In the genomic region with DNA sequence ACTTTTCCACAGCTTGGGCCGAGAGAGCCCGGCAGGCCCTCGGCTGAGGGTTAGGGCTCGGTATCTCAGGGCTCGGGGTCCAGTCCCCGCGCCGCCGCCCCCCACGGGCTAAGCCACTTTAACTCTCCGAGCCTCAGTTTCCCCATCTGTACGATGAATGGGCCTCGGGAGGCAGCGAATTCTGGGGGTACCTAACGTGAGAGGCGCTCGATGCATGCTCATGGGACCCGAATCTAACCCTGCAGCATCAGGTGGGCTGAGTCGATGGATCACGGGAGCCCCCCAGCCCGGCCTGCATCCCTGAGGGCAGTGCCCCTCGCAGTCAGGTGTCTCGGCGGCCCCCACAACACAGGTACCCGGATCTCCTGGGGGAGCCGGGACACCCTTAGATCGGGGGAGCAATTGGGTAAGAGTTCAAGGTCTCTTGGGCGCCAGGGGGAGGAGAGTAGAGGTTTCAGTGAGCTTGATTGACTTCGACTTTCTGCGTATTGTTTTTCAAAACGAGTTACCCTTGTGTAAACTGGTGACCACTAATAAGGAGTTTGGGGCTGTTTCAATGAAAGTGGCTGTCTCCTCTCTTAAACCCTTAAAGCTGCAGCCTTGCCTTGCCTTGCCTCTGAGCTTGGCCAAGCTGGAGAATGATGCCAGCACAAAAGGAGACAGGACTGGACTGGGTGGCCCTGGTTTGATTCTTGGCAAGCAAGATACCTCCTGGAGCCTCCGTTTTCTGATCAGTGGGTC, we compare ENCODE assay signal across 8 cellular contexts. TPM values are rescaled to one million over a fixed set of nuclear protein-coding genes. Genes with fewer than 3 reads are reported as not detected.
DNase-seq lines count a peak whose midpoint lies in the region; ATAC-seq and TF ChIP-seq lines count a peak whose summit lies in the region.

No MANE protein-coding gene starts in this region.

- WGBS in aorta, 2 donors, result 0 to 1% methylated on average over 32 of the region's 32 CpGs

- H3K27ac Mint-ChIP-seq in activated CD4-positive, alpha-beta T cell treated with anti-CD3 and anti-CD28 coated beads, Interleukin-2, amount 10 ng/mL, durations not matched to agents 24 days and 14 days, result peak overlapping the region; percentile 72
- peak overlapping the region; percentile 63 to 95 (median 86) for H3K27ac Mint-ChIP-seq in naive B cell

- no peak for TF ChIP-seq CTCF in epithelial cell of proximal tubule (conservative IDR thresholded peaks at IDR 0.05; ENCODE audit: low read depth, low read length)

- H3K9me3 ChIP-seq in HUES48 (ENCODE audit: control insufficient read depth, insufficient read depth, low read length) (no peaks in the 10 kb centered on the region), aorta (ENCODE audit: control insufficient read depth, low read length) (no peaks in the 10 kb centered on the region)

- no peaks in the 10 kb centered on the region for H3K36me3 Mint-ChIP-seq in activated CD4-positive, alpha-beta T cell treated with anti-CD3 and anti-CD28 coated beads, Interleukin-2, amount 10 ng/mL, durations not matched to agents 24 days and 14 days (ENCODE audit: low read depth)
- H3K36me3 Mint-ChIP-seq in naive B cell, result peaks cover 0 to 3% of the 10 kb centered on the region in 2 donors

- H3K27me3 ChIP-seq in HUES48 (ENCODE audit: control insufficient read depth, insufficient read depth, low read length), result no peaks in the 10 kb centered on the region
- H3K27me3 ChIP-seq in aorta (ENCODE audit: control insufficient read depth in 1 of 2, insufficient read depth in 2 of 2, low read length in 1 of 2), result no peaks in the 10 kb centered on the region

- H3K36me3 ChIP-seq in HUES48 (ENCODE audit: control insufficient read depth, insufficient read depth, low read length) (no peaks in the 10 kb centered on the region), aorta (ENCODE audit: control insufficient read depth in 1 of 2, insufficient read depth in 2 of 2, low read length in 1 of 2) (no peaks in the 10 kb centered on the region)

- H3K9ac ChIP-seq in HUES48 (ENCODE audit: low read depth, low read length), result peak overlapping the region; percentile 78; the same call in 1 of the 2 replicates

- intact Hi-C loops in activated CD4-positive, alpha-beta T cell treated with anti-CD3 and anti-CD28 coated beads, Interleukin-2, amount 10 ng/mL, durations not matched to agents 24 days and 14 days (cut with micrococcal nuclease), result loop anchor here (1.0 to 2.0 kb wide), 4 partner anchors 37 to 176 kb away; partner anchors contain the start of gene TMEM120A
- intact Hi-C loops in aorta (cut with DNase I), result loop anchor here (1.0 to 5.0 kb wide), 4 partner anchors 51 to 82 kb away; no protein-coding TSS in a partner anchor

- H3K4me3 ChIP-seq in HUES48 (ENCODE audit: low read depth, low read length) (peak overlapping the region; percentile 91), epithelial cell of proximal tubule (ENCODE audit: low read depth, low read length) (peak overlapping the region; percentile 99), aorta (ENCODE audit: low read length in 2 of 2) (peak overlapping the region; percentile 38 to 91)

- peaks cover 27% of the 10 kb centered on the region for H3K4me1 Mint-ChIP-seq in activated CD4-positive, alpha-beta T cell treated with anti-CD3 and anti-CD28 coated beads, Interleukin-2, amount 10 ng/mL, durations not matched to agents 24 days and 14 days
- H3K4me1 Mint-ChIP-seq in naive B cell, result peaks cover 15 to 47% (median 29%) of the 10 kb centered on the region in 3 donors

- H3K4me1 ChIP-seq in HUES48 (ENCODE audit: control insufficient read depth, insufficient read depth, low read length), result peaks cover 14% of the 10 kb centered on the region
- no peaks in the 10 kb centered on the region for H3K4me1 ChIP-seq in aorta (ENCODE audit: control insufficient read depth in 1 of 2, insufficient read depth in 2 of 2, low read length in 2 of 2)

- H3K27ac ChIP-seq in HUES48 (ENCODE audit: low read depth, low read length) (peak overlapping the region; percentile 69), aorta (ENCODE audit: low read depth in 1 of 2, low read length in 2 of 2) (peak overlapping the region in 1 of 2 donors; percentile 67)

- H3K4me3 Mint-ChIP-seq in activated CD4-positive, alpha-beta T cell treated with anti-CD3 and anti-CD28 coated beads, Interleukin-2, amount 10 ng/mL, durations not matched to agents 24 days and 14 days, result peak overlapping the region; percentile 91
- peak overlapping the region; percentile 82 to 96 (median 92) for H3K4me3 Mint-ChIP-seq in naive B cell

- ATAC-seq in naive B cell (ENCODE audit: low read depth in 2 of 2) (peak in 1 of 2 donors; percentile 11), aorta (ENCODE audit: low FRiP score) (peak; percentile 5), GM19351 (IDR thresholded peaks at IDR 0.05; ENCODE audit: unreplicated experiment) (no peak)

- DNase-seq in NCI-H82 (lab: John Stamatoyannopoulos, UW) (peak; percentile 27), NCI-H82 treated with DMSO at 0.1 percent for 48 hours (lab: John Stamatoyannopoulos, UW; ENCODE audit: unreplicated experiment) (no peak), epithelial cell of proximal tubule (ENCODE audit: low read depth) (no peak), naive B cell (peak; percentile 25), aorta (peak in 1 of 2 donors; percentile 48)
- peak; percentile 77 for DNase-seq in activated CD4-positive, alpha-beta T cell treated with anti-CD3 and anti-CD28 coated beads, Interleukin-2, amount 10 ng/mL, durations not matched to agents 24 days and 14 days

- H3K27me3 Mint-ChIP-seq in activated CD4-positive, alpha-beta T cell treated with anti-CD3 and anti-CD28 coated beads, Interleukin-2, amount 10 ng/mL, durations not matched to agents 24 days and 14 days, result no peaks in the 10 kb centered on the region
- H3K27me3 Mint-ChIP-seq in naive B cell, result no peaks in the 10 kb centered on the region

- no peaks in the 10 kb centered on the region for H3K9me3 Mint-ChIP-seq in activated CD4-positive, alpha-beta T cell treated with anti-CD3 and anti-CD28 coated beads, Interleukin-2, amount 10 ng/mL, durations not matched to agents 24 days and 14 days
- no peaks in the 10 kb centered on the region for H3K9me3 Mint-ChIP-seq in naive B cell

RNA-seq across cellular contexts. Expression of gene POR, which starts 0.6 kb away (rescaled TPM):
- 69.4 and 75.0 TPM in 2 replicates for total RNA-seq in activated CD4-positive, alpha-beta T cell treated with anti-CD3 and anti-CD28 coated beads, Interleukin-2, amount 10 ng/mL, durations not matched to agents 24 days and 14 days
- 77.8 and 83.0 TPM in 2 replicates for total RNA-seq in epithelial cell of proximal tubule
- 10 to 100 TPM in 5 of 6 donors, 1 to 10 TPM in 1; 7.6 to 50.0 (median 35.4) TPM for polyA plus RNA-seq in naive B cell (ENCODE audit: low read depth in 6 of 6)
- 100 to 1,000 TPM in 1 of 2 donors, 10 to 100 TPM in 1; 87.4 to 121 TPM for total RNA-seq in aorta
- 10 to 100 TPM; 40.4 to 71.8 TPM for polyA plus RNA-seq in aorta

RNA-seq across cellular contexts. Expression of gene RHBDD2, which starts 36.8 kb away (rescaled TPM):
- 48.4 and 49.2 TPM in 2 replicates for total RNA-seq in activated CD4-positive, alpha-beta T cell treated with anti-CD3 and anti-CD28 coated beads, Interleukin-2, amount 10 ng/mL, durations not matched to agents 24 days and 14 days
- total RNA-seq in epithelial cell of proximal tubule (34.9 and 47.3 TPM in 2 replicates), aorta (10 to 100 TPM; 31.1 to 40.1 TPM)
- polyA plus RNA-seq in naive B cell (ENCODE audit: low read depth in 6 of 6) (10 to 100 TPM; 55.0 to 89.0 (median 66.9) TPM), aorta (10 to 100 TPM; 23.9 to 71.3 TPM)

Comparison
In these comparisons a context has a peak if more than half of its experiments do, and no peak if none do; other contexts are left out.
1. DNase-seq: peak in NCI-H82 (single experiment), activated CD4-positive, alpha-beta T cell treated with anti-CD3 and anti-CD28 coated beads, Interleukin-2, amount 10 ng/mL, durations not matched to agents 24 days and 14 days (single experiment) and naive B cell (single experiment); none in NCI-H82 treated with DMSO at 0.1 percent for 48 hours (single experiment) and epithelial cell of proximal tubule (single experiment).
2. Peak in every context shown above with its lines, with median percentiles within 50 percentile points of each other: H3K4me3 ChIP-seq.